ENCODE assay signal across 7 cellular contexts in the genomic region with DNA sequence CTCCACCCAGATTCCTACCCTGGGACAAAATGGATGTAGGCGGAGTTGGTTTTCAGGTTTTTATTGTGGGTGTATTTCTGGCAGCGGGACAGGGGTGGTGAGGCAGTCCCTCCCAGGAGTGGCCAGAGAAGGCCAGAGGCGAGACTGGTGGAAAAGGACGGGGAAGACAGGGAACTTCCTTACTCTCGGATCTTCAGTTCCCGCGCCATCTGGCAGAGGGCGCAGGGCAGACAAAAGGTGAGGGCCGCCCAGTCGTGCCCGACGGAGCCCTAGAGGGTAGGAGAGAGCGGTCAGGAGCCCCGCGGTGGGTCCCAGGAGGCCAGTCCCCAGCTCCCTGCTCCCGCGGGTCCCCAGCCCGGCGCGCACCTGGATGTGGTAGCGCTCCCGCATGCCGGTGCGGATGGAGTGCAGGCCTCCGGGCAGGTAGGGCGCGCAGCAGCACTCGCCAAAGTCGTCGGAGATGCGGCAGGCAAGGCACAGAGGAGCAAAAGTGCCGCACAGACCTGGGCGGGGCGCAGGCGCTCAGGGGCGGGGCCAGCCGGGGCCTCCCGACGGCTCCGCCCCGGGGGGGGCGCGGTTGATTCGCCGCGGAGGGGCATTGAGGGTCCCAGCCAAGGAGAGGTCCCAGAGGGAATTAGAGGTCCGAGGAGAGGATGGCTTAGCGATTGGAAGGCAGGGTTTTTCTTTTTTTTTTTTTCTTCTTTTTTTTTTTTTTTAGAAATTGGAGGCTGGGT. TPM values are rescaled to one million over a fixed set of nuclear protein-coding genes. Genes with fewer than 3 reads are reported as not detected.
DNase-seq lines count a peak whose midpoint lies in the region; ATAC-seq, FAIRE-seq and TF ChIP-seq lines count a peak whose summit lies in the region.

No MANE protein-coding gene starts in this region.

- FAIRE-seq in astrocyte (lab: Jason Lieb, UNC) = no peak

- no peaks in the 10 kb centered on the region for H3K4me1 ChIP-seq in astrocyte (ENCODE audit: insufficient read depth, low read length)
- no peaks in the 10 kb centered on the region; the same call in 1 of the 2 replicates for H3K4me1 ChIP-seq in iPS DF 6.9 (ENCODE audit: control insufficient read depth, insufficient read depth, low read length)

- in situ Hi-C loops in GM13976 (cut with MboI; ENCODE audit: low sequenced_read_pairs, unreplicated experiment) = no loop called here

- no peaks in the 10 kb centered on the region for H3K9me3 ChIP-seq in astrocyte (ENCODE audit: insufficient read depth, low read depth, low read length)
- H3K9me3 ChIP-seq in iPS DF 6.9 (ENCODE audit: control insufficient read depth, insufficient read depth, low read length) = no peaks in the 10 kb centered on the region

- peak overlapping the region; percentile 71 for H3K4me3 Mint-ChIP-seq in astrocyte (ENCODE audit: unreplicated experiment)

- H3K9ac ChIP-seq in astrocyte (ENCODE audit: low read length) = peak overlapping the region; percentile 41

- no peaks in the 10 kb centered on the region for H4K20me1 ChIP-seq in astrocyte (ENCODE audit: insufficient read depth, low read length)

- H3K27ac Mint-ChIP-seq in astrocyte (ENCODE audit: unreplicated experiment) = peak overlapping the region; percentile 62

- no peak overlapping the region for H3K27ac ChIP-seq in astrocyte (ENCODE audit: low read depth, low read length)
- no peak overlapping the region for H3K27ac ChIP-seq in iPS DF 6.9 (ENCODE audit: low read length)
- H3K27ac ChIP-seq in skin epidermis = peak overlapping the region in 18 of 21 experiments; percentile 3 to 79 (median 44)

- H3K4me2 ChIP-seq in astrocyte (ENCODE audit: low read length) = peak overlapping the region; percentile 84

- peak; percentile 34 for TF ChIP-seq CTCF in GM13976 (IDR thresholded peaks at IDR 0.05; ENCODE audit: borderline replicate concordance, control extremely low read depth, extremely low read depth, insufficient read depth, missing control alignments)
- TF ChIP-seq CTCF in astrocyte (IDR thresholded peaks at IDR 0.05; ENCODE audit: insufficient read depth, low read depth, low read length) = no peak

- H3K36me3 Mint-ChIP-seq in astrocyte (ENCODE audit: low read depth, unreplicated experiment) = no peaks in the 10 kb centered on the region

- ATAC-seq in HG03457 (IDR thresholded peaks at IDR 0.05; ENCODE audit: unreplicated experiment) = no peak

- no CpG with 5 or more reads among the region's 48 CpGs for WGBS in iPS DF 6.9 (ENCODE audit: insufficient coverage, insufficient read length)

- H3K4me1 Mint-ChIP-seq in astrocyte (ENCODE audit: low read depth, unreplicated experiment) = no peaks in the 10 kb centered on the region

- peak overlapping the region; percentile 82 for H2AFZ ChIP-seq in astrocyte (ENCODE audit: low read depth, low read length)

- DNase-seq in GM13976 (ENCODE audit: low spot score) (peak; percentile 82), NCI-H1417 (lab: John Stamatoyannopoulos, UW) (peak; percentile 73 to 90 (median 89)), T-helper 2 cell (peak; percentile 37 to 77 (median 48)), astrocyte (ENCODE audit: low read depth) (peak; percentile 24), iPS DF 6.9 (ENCODE audit: low read depth, low spot score) (no peak)

- H3K36me3 ChIP-seq in astrocyte (ENCODE audit: insufficient read depth, low read length) = no peaks in the 10 kb centered on the region
- no peaks in the 10 kb centered on the region for H3K36me3 ChIP-seq in iPS DF 6.9 (ENCODE audit: control insufficient read depth, insufficient read depth, low read length)

- H3K79me2 ChIP-seq in astrocyte (ENCODE audit: insufficient read depth, low read length) = no peaks in the 10 kb centered on the region

- H3K27me3 ChIP-seq in astrocyte (ENCODE audit: insufficient read depth, low read length) (peaks cover 12% of the 10 kb centered on the region), iPS DF 6.9 (ENCODE audit: control insufficient read depth, insufficient read depth, low read length) (no peaks in the 10 kb centered on the region)

- H3K4me3 ChIP-seq in astrocyte (ENCODE audit: insufficient read depth, low read depth, low read length) = peak overlapping the region; percentile 47
- peak overlapping the region; percentile 57 for H3K4me3 ChIP-seq in iPS DF 6.9 (ENCODE audit: low read length)
- peak overlapping the region; percentile 26 to 42 (median 34) for H3K4me3 ChIP-seq in skin epidermis

- peaks cover 32% of the 10 kb centered on the region for H3K27me3 Mint-ChIP-seq in astrocyte (ENCODE audit: low read depth, unreplicated experiment)

- H3K9me3 Mint-ChIP-seq in astrocyte (ENCODE audit: unreplicated experiment) = peaks cover 2% of the 10 kb centered on the region

RNA-seq across cellular contexts. Expression of a gene that starts 3.0 kb away (rescaled TPM):
- 0.61 and 2.5 TPM in 2 replicates for total RNA-seq in astrocyte

RNA-seq across cellular contexts. Expression of a gene that starts 40.0 kb away (rescaled TPM):
- 1.3 and 2.0 TPM in 2 replicates for total RNA-seq in astrocyte

RNA-seq across cellular contexts. Expression of a gene that starts 55.6 kb away (rescaled TPM):
- not detected in 2 replicates for total RNA-seq in astrocyte

Comparison
In these comparisons a context has a peak if more than half of its experiments do, and no peak if none do; other contexts are left out.
1. H3K27ac ChIP-seq: peak in skin epidermis (18 of 21); none in astrocyte (single experiment) and iPS DF 6.9 (single experiment).
2. Peak in every context shown above with its lines, with median percentiles within 50 percentile points of each other: H3K4me3 ChIP-seq.